In the genomic region with DNA sequence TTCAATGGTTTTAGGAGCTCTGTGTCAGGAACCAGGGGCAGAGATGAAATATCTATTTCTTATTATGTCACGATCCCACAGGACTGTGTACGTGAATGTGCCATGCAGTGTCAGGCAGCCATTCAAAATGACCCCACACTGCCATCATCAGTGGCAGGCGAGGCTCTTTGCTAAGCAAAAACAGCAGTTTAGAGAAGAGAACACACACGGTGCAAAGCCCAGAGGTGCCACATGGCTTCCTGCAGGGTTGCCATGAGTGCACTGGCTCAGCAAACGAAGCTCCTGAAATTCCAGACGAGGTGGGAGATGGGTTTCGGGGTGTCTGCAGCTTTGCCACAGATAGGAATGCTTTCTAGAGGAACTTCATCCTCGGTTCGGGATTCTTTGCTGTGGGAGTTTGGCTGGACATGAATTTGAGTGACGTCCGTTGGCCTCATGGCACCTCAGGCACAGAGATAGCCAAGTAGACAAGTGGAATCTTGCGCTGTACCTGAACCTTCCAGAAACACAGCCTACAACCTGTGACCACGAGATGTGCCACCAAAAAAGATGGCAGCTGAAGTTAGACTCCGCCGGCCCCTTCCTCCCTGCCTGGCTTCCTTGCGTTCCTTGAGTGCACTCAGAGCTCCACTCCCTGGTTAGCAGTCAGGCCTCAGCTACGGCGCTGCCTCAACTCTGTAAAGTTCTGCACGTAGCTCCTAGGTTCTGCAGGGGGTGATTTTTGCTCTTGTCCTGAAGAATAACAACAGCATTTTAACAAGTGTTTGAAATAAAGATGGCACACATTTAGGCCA, we compare ENCODE assay signal across 29 cellular contexts.
"Had no signal": no experiment of that assay in that cellular context is flagged by ENCODE, and none has a peak within 500 bp of the region (broad histone marks: within the 10 kb centered on the region; RNA-seq: fewer than 3 reads in every experiment).

No MANE protein-coding gene starts in this region.

- DNase-seq: activated B cell treated with CpG ODN at 0.5 μM for 24 hours; activated CD4-positive, alpha-beta T cell treated with anti-CD3 and anti-CD28 coated beads for 48 hours; activated CD4-positive, alpha-beta T cell treated with anti-CD3 and anti-CD28 coated beads, Interleukin-2, amount 50 U/mL, for 1 hour; activated CD4-positive, alpha-beta T cell treated with anti-CD3 and anti-CD28 coated beads, Interleukin-2, amount 50 U/mL, for 48 hours; activated CD8-positive, alpha-beta memory T cell treated with anti-CD3 and anti-CD28 coated beads, Interleukin-2, amount 10 ng/mL, durations not matched to agents 7 days and 5 days; activated CD8-positive, alpha-beta memory T cell treated with anti-CD3 and anti-CD28 coated beads, Interleukin-2, amount 50 U/mL, for 4 hours; activated CD8-positive, alpha-beta T cell treated with anti-CD3 and anti-CD28 coated beads, Interleukin-2, amount 10 ng/mL, durations not matched to agents 7 days and 5 days; activated naive CD4-positive, alpha-beta T cell treated with anti-CD3 and anti-CD28 coated beads for 36 hours; activated T-cell treated with anti-CD3 and anti-CD28 coated beads, Interleukin-2, amount 50 U/mL, for 24 hours; activated T-cell treated with anti-CD3 and anti-CD28 coated beads, Interleukin-2, amount 50 U/mL, for 72 hours; amniotic stem cell; anterior cingulate cortex; brain microvascular endothelial cell; caudate nucleus; effector CD8-positive, alpha-beta T cell; esophagus squamous epithelium; foreskin melanocyte; heart right ventricle; T-helper 1 cell; T-helper 17 cell; T1000; WERI-Rb-1 had no signal

- H3K36me3 ChIP-seq: brain microvascular endothelial cell, esophagus squamous epithelium, gastroesophageal sphincter, heart right ventricle, WERI-Rb-1 had no signal

- H3K4me3 ChIP-seq: esophagus squamous epithelium, gastroesophageal sphincter, heart right ventricle had no signal

- H3K9me3 ChIP-seq: esophagus squamous epithelium, gastroesophageal sphincter, heart right ventricle had no signal

- H3K27ac ChIP-seq: brain microvascular endothelial cell, epithelial cell of prostate, esophagus squamous epithelium, gastroesophageal sphincter, heart right ventricle, WERI-Rb-1 had no signal

- ATAC-seq: activated CD4-positive, CD25-positive, alpha-beta regulatory T cell treated with anti-CD3 and anti-CD28 coated beads, Interleukin-2, amount 50 U/mL, for 24 hours; activated CD8-positive, alpha-beta memory T cell treated with anti-CD3 and anti-CD28 coated beads, Interleukin-2, amount 10 ng/mL, durations not matched to agents 7 days and 5 days; activated CD8-positive, alpha-beta T cell treated with anti-CD3 and anti-CD28 coated beads, Interleukin-2, amount 10 ng/mL, durations not matched to agents 7 days and 5 days; activated T-cell treated with anti-CD3 and anti-CD28 coated beads, Interleukin-2, amount 50 U/mL, for 72 hours; gastroesophageal sphincter; heart right ventricle; T-helper 17 cell had no signal

- FAIRE-seq: astrocyte, colon, endometrium, endothelial cell of umbilical vein had no signal
